Comparison of ENCODE assay signal across 8 cellular contexts in the genomic region with DNA sequence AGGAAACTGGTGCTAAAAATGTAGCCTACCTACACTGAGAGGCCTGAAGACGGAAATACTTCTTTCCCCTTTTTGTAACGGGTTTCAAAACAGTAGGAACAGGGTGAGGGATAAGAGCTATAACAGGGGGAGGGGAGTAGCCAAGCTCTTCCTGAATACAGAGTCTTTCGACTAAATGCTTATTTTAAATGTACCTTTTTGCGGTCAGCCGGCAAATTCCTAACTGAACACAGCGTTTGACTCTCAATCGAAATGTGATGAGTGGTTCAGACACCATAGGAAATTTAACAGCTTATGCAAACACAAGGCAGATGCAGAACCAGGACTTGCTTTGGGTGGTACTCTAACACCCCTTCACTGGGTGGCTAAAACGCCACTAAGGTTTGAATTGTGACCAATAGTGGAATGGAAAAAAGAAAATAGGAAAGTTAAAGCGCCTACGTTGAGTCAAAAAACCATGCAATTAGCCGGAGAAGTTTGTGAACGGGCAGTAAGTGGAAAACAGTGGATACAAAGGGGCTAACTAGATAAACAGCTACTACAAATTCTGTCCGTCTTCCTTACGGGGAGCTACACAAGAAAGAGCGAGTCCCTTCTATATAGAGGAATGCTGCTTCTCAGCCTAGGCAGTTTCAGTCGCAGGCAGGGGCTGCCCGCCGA. TPM values are rescaled to one million over a fixed set of nuclear protein-coding genes. Genes with fewer than 3 reads are reported as not detected.
DNase-seq lines count a peak whose midpoint lies in the region; ATAC-seq and TF ChIP-seq lines count a peak whose summit lies in the region.

No MANE protein-coding gene starts in this region.

- H3K9me3 Mint-ChIP-seq in activated T-helper 2 cell treated with anti-CD3 and anti-CD28 coated beads, Interferon-gamma antibody, Interleukin-2, Interleukin-4, amounts not matched to agents 10 μg/mL and 5 μg/mL and 100 μg/mL, durations not matched to agents 14 hours and 24 hours and 36 hours: no peaks in the 10 kb centered on the region
- H3K9me3 Mint-ChIP-seq in stimulated activated naive CD8-positive, alpha-beta T cell treated with anti-CD3 and anti-CD28 coated beads, Interleukin-15, amount 100 ng/mL, for 72 hours: no peaks in the 10 kb centered on the region

- H3K36me3 Mint-ChIP-seq in activated T-helper 2 cell treated with anti-CD3 and anti-CD28 coated beads, Interferon-gamma antibody, Interleukin-2, Interleukin-4, amounts not matched to agents 10 μg/mL and 5 μg/mL and 100 μg/mL, durations not matched to agents 14 hours and 24 hours and 36 hours (ENCODE audit: low read depth): peaks cover 31% of the 10 kb centered on the region

- intact Hi-C loops in activated T-helper 2 cell treated with anti-CD3 and anti-CD28 coated beads, Interferon-gamma antibody, Interleukin-2, Interleukin-4, amounts not matched to agents 10 μg/mL and 5 μg/mL and 100 μg/mL, durations not matched to agents 14 hours and 24 hours and 36 hours (cut with micrococcal nuclease): loop anchor here (5.0 kb wide), 3 partner anchors 63 to 182 kb away; no protein-coding TSS in a partner anchor

- H3K36me3 ChIP-seq in iPS-18a (ENCODE audit: control insufficient read depth, low read depth, low read length): no peaks in the 10 kb centered on the region

- DNase-seq in ELR (ENCODE audit: low read depth): peak; percentile 53
- DNase-seq in LNCaP clone FGC (ENCODE audit: low read depth): no peak
- DNase-seq in activated T-helper 2 cell treated with anti-CD3 and anti-CD28 coated beads, Interferon-gamma antibody, Interleukin-2, Interleukin-4, amounts not matched to agents 10 μg/mL and 5 μg/mL and 100 μg/mL, durations not matched to agents 14 hours and 24 hours and 36 hours (ENCODE audit: low spot score): no peak
- DNase-seq in stimulated activated naive CD8-positive, alpha-beta T cell treated with anti-CD3 and anti-CD28 coated beads, Interleukin-15, amount 100 ng/mL, for 72 hours: no peak
- no peak for DNase-seq in GM13976 (ENCODE audit: low spot score)
- no peak for DNase-seq in NCI-H524 treated with DMSO at 0.1 percent for 48 hours (lab: John Stamatoyannopoulos, UW)

- H3K27me3 Mint-ChIP-seq in activated T-helper 2 cell treated with anti-CD3 and anti-CD28 coated beads, Interferon-gamma antibody, Interleukin-2, Interleukin-4, amounts not matched to agents 10 μg/mL and 5 μg/mL and 100 μg/mL, durations not matched to agents 14 hours and 24 hours and 36 hours (ENCODE audit: low read depth): peaks cover 20% of the 10 kb centered on the region
- H3K27me3 Mint-ChIP-seq in stimulated activated naive CD8-positive, alpha-beta T cell treated with anti-CD3 and anti-CD28 coated beads, Interleukin-15, amount 100 ng/mL, for 72 hours: no peaks in the 10 kb centered on the region

- H3K9ac ChIP-seq in iPS-18a (ENCODE audit: low read length): peak overlapping the region; percentile 9

- peaks cover 14% of the 10 kb centered on the region for H3K4me1 ChIP-seq in iPS-18a (ENCODE audit: control insufficient read depth, low read depth, low read length)

- no peak for ATAC-seq in stimulated activated naive CD8-positive, alpha-beta T cell treated with anti-CD3 and anti-CD28 coated beads, Interleukin-15, amount 100 ng/mL, for 72 hours
- no peak for ATAC-seq in HG03097 (IDR thresholded peaks at IDR 0.05; ENCODE audit: low FRiP score, unreplicated experiment)

- H3K4me1 Mint-ChIP-seq in activated T-helper 2 cell treated with anti-CD3 and anti-CD28 coated beads, Interferon-gamma antibody, Interleukin-2, Interleukin-4, amounts not matched to agents 10 μg/mL and 5 μg/mL and 100 μg/mL, durations not matched to agents 14 hours and 24 hours and 36 hours (ENCODE audit: low read depth): peaks cover 49% of the 10 kb centered on the region
- peaks cover 30% of the 10 kb centered on the region for H3K4me1 Mint-ChIP-seq in stimulated activated naive CD8-positive, alpha-beta T cell treated with anti-CD3 and anti-CD28 coated beads, Interleukin-15, amount 100 ng/mL, for 72 hours

- H3K9me3 ChIP-seq in iPS-18a (ENCODE audit: control insufficient read depth, low read depth, low read length): no peaks in the 10 kb centered on the region

- in situ Hi-C loops in GM13976 (cut with MboI; ENCODE audit: low sequenced_read_pairs, unreplicated experiment): no loop called here

- no peak overlapping the region for H3K27ac ChIP-seq in iPS-18a (ENCODE audit: low read length)

- H3K4me3 Mint-ChIP-seq in activated T-helper 2 cell treated with anti-CD3 and anti-CD28 coated beads, Interferon-gamma antibody, Interleukin-2, Interleukin-4, amounts not matched to agents 10 μg/mL and 5 μg/mL and 100 μg/mL, durations not matched to agents 14 hours and 24 hours and 36 hours (ENCODE audit: low read depth): peak overlapping the region; percentile 90
- peak overlapping the region; percentile 82 to 100 for H3K4me3 Mint-ChIP-seq in stimulated activated naive CD8-positive, alpha-beta T cell treated with anti-CD3 and anti-CD28 coated beads, Interleukin-15, amount 100 ng/mL, for 72 hours

- peaks cover 74% of the 10 kb centered on the region for H3K27me3 ChIP-seq in iPS-18a (ENCODE audit: control insufficient read depth, insufficient read depth, low read length)

- H3K4me3 ChIP-seq in LNCaP clone FGC (ENCODE audit: low read depth, low read length) (peak overlapping the region; percentile 81), iPS-18a (ENCODE audit: low read length) (peak overlapping the region; percentile 77)

- H3K27ac Mint-ChIP-seq in activated T-helper 2 cell treated with anti-CD3 and anti-CD28 coated beads, Interferon-gamma antibody, Interleukin-2, Interleukin-4, amounts not matched to agents 10 μg/mL and 5 μg/mL and 100 μg/mL, durations not matched to agents 14 hours and 24 hours and 36 hours: peak overlapping the region; percentile 80
- peak overlapping the region; percentile 95 to 96 for H3K27ac Mint-ChIP-seq in stimulated activated naive CD8-positive, alpha-beta T cell treated with anti-CD3 and anti-CD28 coated beads, Interleukin-15, amount 100 ng/mL, for 72 hours

- TF ChIP-seq CTCF in LNCaP clone FGC (IDR thresholded peaks at IDR 0.05; ENCODE audit: control insufficient read depth, extremely low read depth, insufficient read depth): no peak
- TF ChIP-seq CTCF in GM13976 (IDR thresholded peaks at IDR 0.05; ENCODE audit: borderline replicate concordance, control extremely low read depth, extremely low read depth, insufficient read depth, missing control alignments): no peak

RNA-seq across cellular contexts. Expression of a gene that starts 1.7 kb away (rescaled TPM):
- total RNA-seq in activated T-helper 2 cell treated with anti-CD3 and anti-CD28 coated beads, Interferon-gamma antibody, Interleukin-2, Interleukin-4, amounts not matched to agents 10 μg/mL and 5 μg/mL and 100 μg/mL, durations not matched to agents 14 hours and 24 hours and 36 hours: 20.2 and 24.4 TPM in 2 replicates
